In genomic region chr16:85387171-85387507, GRCh38 we compare ENCODE assay signal across 26 cellular contexts.
A peak's percentile ranks its signal among the peaks of the same experiment; 100 is the strongest.
DNase-seq lines count a peak whose midpoint lies in the region; ATAC-seq, FAIRE-seq and TF ChIP-seq lines count a peak whose summit lies in the region.
"Had no signal": no experiment of that assay in that cellular context is flagged by ENCODE, and none has a peak within 500 bp of the region (broad histone marks: within the 10 kb centered on the region; RNA-seq: fewer than 3 reads in every experiment).

No MANE protein-coding gene starts in this region.

- H3K4me1 ChIP-seq in pancreas = no peaks in the 10 kb centered on the region

- POLR2A ChIA-PET in RWPE1 (lab: Yijun Ruan, JAX; ENCODE audit: low non-redundant PET) = no interaction called here

- no peak for FAIRE-seq in pancreas (lab: Jason Lieb, UNC)

- H3K27me3 ChIP-seq in pancreas = no peaks in the 10 kb centered on the region
- H3K27me3 ChIP-seq: heart right ventricle, transverse colon had no signal

- no peaks in the 10 kb centered on the region for H3K4me1 Mint-ChIP-seq in CD14-positive monocyte

- no peaks in the 10 kb centered on the region for H3K36me3 Mint-ChIP-seq in CD14-positive monocyte

- no peaks in the 10 kb centered on the region for H3K36me3 ChIP-seq in pancreas
- H3K36me3 ChIP-seq: BLaER1 treated with 17β-estradiol and CSF1 and Interleukin-3, amounts not matched to agents 10 nM and 100 nM; heart right ventricle; spleen; transverse colon had no signal

- DNase-seq in CD14-positive monocyte (ENCODE audit: low spot score) (peak; percentile 25), RWPE1 (ENCODE audit: low spot score) (no peak), left colon (peak; percentile 3 to 16), pancreas (peak in 4 of 6 donors; percentile 6 to 62 (median 24)), germinal center (ENCODE audit: low spot score) (no peak), cerebellar nuclear complex (lab: John Stamatoyannopoulos, UW) (no peak), NCI-H524 treated with DMSO at 0.1 percent for 48 hours (lab: John Stamatoyannopoulos, UW) (no peak)
- DNase-seq: activated CD4-positive, alpha-beta T cell treated with anti-CD3 and anti-CD28 coated beads for 48 hours; activated naive CD4-positive, alpha-beta T cell treated with anti-CD3 and anti-CD28 coated beads, Interleukin-2, amount 50 U/mL, for 16 hours; activated T-cell treated with anti-CD3 and anti-CD28 coated beads, Interleukin-2, amount 50 U/mL, for 72 hours; anterior cingulate cortex; endodermal cell; foreskin keratinocyte; kidney glomerular epithelial cell; mesendoderm; NCI-H146; NCI-H2107; NCI-H446; NCI-H82; occipital lobe; transverse colon had no signal

- no peak overlapping the region for H3K27ac Mint-ChIP-seq in CD14-positive monocyte
- H3K27ac Mint-ChIP-seq: activated T-cell treated with anti-CD3 and anti-CD28 coated beads, Interleukin-2, amount 50 U/mL, for 72 hours; dendritic cell treated with granulocyte-macrophage colony-stimulating factor and Interleukin-4, amounts not matched to agents 40 ng/mL and 50 ng/mL, for 4 days; endodermal cell had no signal

- 95 to 98% methylated on average over 10 to 11 of the region's 11 CpGs for WGBS in pancreas, 2 donors

- TF ChIP-seq CTCF in CD14-positive monocyte (IDR thresholded peaks at IDR 0.05) (no peak), RWPE1 (conservative IDR thresholded peaks at IDR 0.05; ENCODE audit: low read depth) (no peak), pancreas (IDR thresholded peaks at IDR 0.05) (no peak)

- intact Hi-C loops in CD14-positive monocyte (cut with micrococcal nuclease) = no loop called here
- intact Hi-C loops in left colon (cut with DNase I, micrococcal nuclease) = no loop called here
- intact Hi-C loops in pancreas (cut with DNase I) = no loop called here

- peaks cover 3 to 5% (median 4%) of the 10 kb centered on the region in 3 donors for H3K27me3 Mint-ChIP-seq in CD14-positive monocyte (ENCODE audit: low read depth in 3 of 3)

- H3K27ac ChIP-seq in RWPE1 (0 out of 2 replicates have a peak overlapping the region, but pooled peaks have one; percentile 97), pancreas (no peak overlapping the region)
- H3K27ac ChIP-seq: BLaER1 treated with 17β-estradiol and CSF1 and Interleukin-3, amounts not matched to agents 10 nM and 100 nM; foreskin keratinocyte; heart right ventricle; spleen; transverse colon had no signal

- ATAC-seq in left colon (no peak), pancreas (no peak)
- ATAC-seq: activated T-cell treated with anti-CD3 and anti-CD28 coated beads, Interleukin-2, amount 50 U/mL, for 72 hours; esophagus mucosa; foreskin keratinocyte; heart right ventricle had no signal

- H3K9me3 Mint-ChIP-seq in CD14-positive monocyte = peaks cover 0 to 9% (median 0%) of the 10 kb centered on the region in 7 donors
- H3K9me3 Mint-ChIP-seq: dendritic cell treated with granulocyte-macrophage colony-stimulating factor and Interleukin-4, amounts not matched to agents 40 ng/mL and 50 ng/mL, for 4 days had no signal

- H3K4me3 ChIP-seq in pancreas = no peak overlapping the region
- H3K4me3 ChIP-seq: BLaER1 treated with 17β-estradiol and CSF1 and Interleukin-3, amounts not matched to agents 10 nM and 100 nM; heart right ventricle; spleen; transverse colon had no signal

- H3K4me3 Mint-ChIP-seq in CD14-positive monocyte = no peak overlapping the region
- H3K4me3 Mint-ChIP-seq: activated T-cell treated with anti-CD3 and anti-CD28 coated beads, Interleukin-2, amount 50 U/mL, for 72 hours; dendritic cell treated with granulocyte-macrophage colony-stimulating factor and Interleukin-4, amounts not matched to agents 40 ng/mL and 50 ng/mL, for 4 days; endodermal cell had no signal

- H3K9me3 ChIP-seq in pancreas = no peaks in the 10 kb centered on the region
- H3K9me3 ChIP-seq: BLaER1 treated with 17β-estradiol and CSF1 and Interleukin-3, amounts not matched to agents 10 nM and 100 nM; spleen; transverse colon had no signal

- CTCF ChIA-PET in RWPE1 (lab: Yijun Ruan, JAX) = interaction anchor here (0.7 kb wide), 1 partner anchor 378 kb away, joined by 3 read pairs; no protein-coding TSS in a partner anchor

Comparison
In these comparisons a context has a peak if more than half of its experiments do, and no peak if none do; other contexts are left out.
1. DNase-seq: peak in CD14-positive monocyte (single experiment), left colon (2 of 2) and pancreas (4 of 6); none in RWPE1 (single experiment), germinal center (single experiment), cerebellar nuclear complex (0 of 2) and NCI-H524 treated with DMSO at 0.1 percent for 48 hours (single experiment).